Comparison of ENCODE assay signal across 8 cellular contexts in the genomic region with DNA sequence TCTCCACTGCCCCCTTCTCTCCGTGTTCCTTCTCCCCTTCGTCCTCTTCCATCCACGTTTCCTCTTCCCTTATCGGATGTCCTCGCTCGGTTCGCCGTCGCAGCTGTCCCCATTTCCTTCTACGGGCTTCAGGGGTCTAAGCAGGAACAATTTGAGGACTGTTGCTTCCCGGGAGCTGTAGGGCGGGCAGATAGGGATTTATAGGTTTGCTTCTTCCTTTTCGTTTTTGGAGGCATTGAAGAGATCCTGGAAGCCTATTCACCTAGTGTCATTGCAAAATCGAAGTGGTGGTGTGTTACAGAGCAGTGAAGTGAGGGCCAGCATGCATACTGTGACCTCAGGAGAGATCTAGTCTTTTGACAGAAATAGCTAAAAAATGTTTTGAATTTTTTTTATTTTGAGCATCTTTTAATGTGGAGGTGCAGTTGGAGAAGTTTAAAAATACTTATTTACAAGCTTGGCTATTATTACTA. TPM values are rescaled to one million over a fixed set of nuclear protein-coding genes. Genes with fewer than 3 reads are reported as not detected.
DNase-seq lines count a peak whose midpoint lies in the region; ATAC-seq, FAIRE-seq and TF ChIP-seq lines count a peak whose summit lies in the region.

No MANE protein-coding gene starts in this region.

- no peak for TF ChIP-seq EP300 in H1 (IDR thresholded peaks at IDR 0.05; ENCODE audit: borderline replicate concordance in 1 of 2, low read depth in 2 of 2, low read length in 2 of 2)

- H2BK20ac ChIP-seq in H1 (ENCODE audit: low read length), result no peak overlapping the region

- H2AK5ac ChIP-seq in H1 (ENCODE audit: low read depth, low read length), result no peak overlapping the region

- H2BK15ac ChIP-seq in H1 (ENCODE audit: low read length), result no peak overlapping the region

- no peaks in the 10 kb centered on the region for H3K27me3 Mint-ChIP-seq in mesothelial cell of epicardium (ENCODE audit: low read depth)

- no peak for FAIRE-seq in H1 (lab: Jason Lieb, UNC)

- H3K18ac ChIP-seq in H1 (ENCODE audit: extremely low read depth, low read length), result no peak overlapping the region

- ATAC-seq in HG02759 (IDR thresholded peaks at IDR 0.05; ENCODE audit: unreplicated experiment) (no peak), HG03565 (IDR thresholded peaks at IDR 0.05; ENCODE audit: unreplicated experiment) (no peak)

- peak; percentile 58 for DNase-seq in activated CD8-positive, alpha-beta memory T cell treated with anti-CD3 and anti-CD28 coated beads for 24 hours
- DNase-seq in activated CD8-positive, alpha-beta memory T cell treated with anti-CD3 and anti-CD28 coated beads, Interleukin-2, amount 50 U/mL, for 4 hours, result no peak
- peak; percentile 64 to 78 for DNase-seq in SJCRH30
- no peak for DNase-seq in H1 (ENCODE audit: low read depth in 1 of 2, low spot score in 2 of 2)
- DNase-seq in mesothelial cell of epicardium (ENCODE audit: low spot score in 2 of 2, unreplicated experiment in 2 of 2), result no peak
- no peak for DNase-seq in occipital lobe (lab: John Stamatoyannopoulos, UW)

- H2BK12ac ChIP-seq in H1 (ENCODE audit: low read depth, low read length), result no peak overlapping the region

- no peak overlapping the region for H2AFZ ChIP-seq in H1 (ENCODE audit: low read length)

- H3K4me3 ChIP-seq in SJCRH30 (peak overlapping the region; percentile 93), H1 (ENCODE audit: extremely low read depth in 1 of 4, insufficient read depth in 2 of 4, low read depth in 3 of 4, low read length in 4 of 4) (peak overlapping the region; percentile 77 to 95 (median 80))

- no peak overlapping the region for H3K56ac ChIP-seq in H1 (replicated peaks; ENCODE audit: insufficient read length, low read depth, low read length)

- H2BK5ac ChIP-seq in H1 (ENCODE audit: low read depth, low read length), result no peak overlapping the region

- peaks cover 9% of the 10 kb centered on the region for H3K23me2 ChIP-seq in H1 (ENCODE audit: low read depth, low read length)

- peak overlapping the region; percentile 62 to 86 (median 72); a peak in 5 of 7 replicates for H3K9ac ChIP-seq in H1 (replicated peaks in 1 of 4; ENCODE audit: extremely low read depth in 1 of 4, low read depth in 3 of 4, low read length in 3 of 4)

- no peak for TF ChIP-seq POLR2A in H1 (IDR thresholded peaks at IDR 0.05; ENCODE audit: control extremely low read depth in 1 of 2, low read depth in 2 of 2, low read length in 2 of 2)

- no peaks in the 10 kb centered on the region for H3K9me3 ChIP-seq in SJCRH30 (replicated peaks)
- H3K9me3 ChIP-seq in H1 (ENCODE audit: insufficient read depth in 2 of 2, low read depth in 1 of 2, low read length in 1 of 2), result no peaks in the 10 kb centered on the region

- no peaks in the 10 kb centered on the region for H3K36me3 ChIP-seq in SJCRH30
- H3K36me3 ChIP-seq in H1 (ENCODE audit: control insufficient read depth in 2 of 4, insufficient read depth in 4 of 4, low read length in 3 of 4), result no peaks in the 10 kb centered on the region

- peaks cover 2% of the 10 kb centered on the region in 2 experiments for H4K20me1 ChIP-seq in H1 (replicated peaks in 1 of 2; ENCODE audit: control insufficient read depth in 1 of 2, insufficient read depth in 2 of 2, low read length in 2 of 2)

- no peak for TF ChIP-seq RAD21 in H1 (IDR thresholded peaks at IDR 0.05 in 1 of 2, conservative IDR thresholded peaks at IDR 0.05 in 1 of 2; ENCODE audit: low read depth in 2 of 2, low read length in 2 of 2)

- no peak overlapping the region for H3K14ac ChIP-seq in H1 (ENCODE audit: insufficient read length)

- peaks cover 7% of the 10 kb centered on the region for H3K36me3 Mint-ChIP-seq in mesothelial cell of epicardium

- peaks cover 4% of the 10 kb centered on the region; the same call in 1 of the 2 replicates for H3K27me3 ChIP-seq in SJCRH30
- no peaks in the 10 kb centered on the region for H3K27me3 ChIP-seq in H1 (replicated peaks in 1 of 4; ENCODE audit: control insufficient read depth in 3 of 4, extremely low read depth in 1 of 4, insufficient read depth in 3 of 4, low read length in 3 of 4)

- no peak overlapping the region for H4K8ac ChIP-seq in H1 (ENCODE audit: extremely low read depth, insufficient read depth, low read length)

- CTCF ChIA-PET in H1 (lab: Charles Lee; ENCODE audit: partially characterized antibody), result interaction anchor here (0.8 to 1.5 kb wide), 2 partner anchors 16 to 46 kb away, joined by 3 read pairs; no protein-coding TSS in a partner anchor

- H3K9me3 Mint-ChIP-seq in mesothelial cell of epicardium, result no peaks in the 10 kb centered on the region

- H3K4me3 Mint-ChIP-seq in mesothelial cell of epicardium, result peak overlapping the region; percentile 86

- no peak overlapping the region for H3K23ac ChIP-seq in H1 (ENCODE audit: insufficient read length)

- H3K27ac Mint-ChIP-seq in mesothelial cell of epicardium, result peak overlapping the region; percentile 83

- H3K4ac ChIP-seq in H1 (replicated peaks; ENCODE audit: insufficient read length, low read depth, low read length), result no peak overlapping the region

- H3K79me1 ChIP-seq in H1 (ENCODE audit: low read depth, low read length), result peaks cover 7% of the 10 kb centered on the region; the same call in 1 of the 2 replicates

- H3K4me1 ChIP-seq in SJCRH30 (no peaks in the 10 kb centered on the region), H1 (replicated peaks in 1 of 4; ENCODE audit: control insufficient read depth in 3 of 4, insufficient read depth in 4 of 4, low read length in 3 of 4) (no peaks in the 10 kb centered on the region; a peak in 1 of 7 replicates)

- H3K4me1 Mint-ChIP-seq in mesothelial cell of epicardium, result peaks cover 22% of the 10 kb centered on the region

- H4K5ac ChIP-seq in H1 (ENCODE audit: insufficient read length, low read depth, low read length), result no peak overlapping the region

- 9% methylated on average over 14 of the region's 14 CpGs; no CpG with 5 or more reads in 1 of the 2 experiments for WGBS in H1 (ENCODE audit: extremely low coverage in 1 of 2, insufficient coverage in 1 of 2, insufficient read length in 1 of 2, insufficient replicate concordance in 2 of 2, low coverage in 1 of 2, low lambda C conversion rate in 2 of 2, missing lambda C conversion rate in 1 of 2), 2 experiments

- no peak overlapping the region for H2BK120ac ChIP-seq in H1 (replicated peaks; ENCODE audit: low read depth, low read length)

- TF ChIP-seq CTCF in H1 (IDR thresholded peaks at IDR 0.05; ENCODE audit: control extremely low read depth in 1 of 3, insufficient read depth in 1 of 3, low read depth in 1 of 3, low read length in 3 of 3) (no peak), mesothelial cell of epicardium (IDR thresholded peaks at IDR 0.05; ENCODE audit: unreplicated experiment) (no peak)

- H4K91ac ChIP-seq in H1 (replicated peaks; ENCODE audit: insufficient read length, low read length), result no peak overlapping the region

- POLR2A ChIA-PET in H1 (lab: Charles Lee; ENCODE audit: partially characterized antibody), result interaction anchor here (0.5 to 1.9 kb wide), 5 partner anchors 11 to 129 kb away, joined by 3 to 7 read pairs (median 3); a partner anchor contains a TSS

- peaks cover 3 to 24% of the 10 kb centered on the region in 2 experiments; a peak in 3 of 4 replicates for H3K79me2 ChIP-seq in H1 (ENCODE audit: control insufficient read depth in 1 of 2, insufficient read depth in 2 of 2, low read length in 2 of 2)

- H3K4me2 ChIP-seq in H1 (ENCODE audit: insufficient read depth in 1 of 2, low read depth in 2 of 2, low read length in 2 of 2), result peak overlapping the region; percentile 85 to 100

- peak overlapping the region; percentile 48 for H3K27ac ChIP-seq in SJCRH30
- no peak overlapping the region for H3K27ac ChIP-seq in H1 (ENCODE audit: low read depth, low read length)

TF ChIP-seq in H1, 55 proteins besides CTCF, POLR2A, EP300 and RAD21 (continues in another document):
- no peak for TF ChIP-seq SIN3A (conservative IDR thresholded peaks at IDR 0.05 in 1 of 2, IDR thresholded peaks at IDR 0.05 in 1 of 2; ENCODE audit: low read depth in 1 of 2, low read length in 2 of 2)
- TF ChIP-seq, protein P1, sequence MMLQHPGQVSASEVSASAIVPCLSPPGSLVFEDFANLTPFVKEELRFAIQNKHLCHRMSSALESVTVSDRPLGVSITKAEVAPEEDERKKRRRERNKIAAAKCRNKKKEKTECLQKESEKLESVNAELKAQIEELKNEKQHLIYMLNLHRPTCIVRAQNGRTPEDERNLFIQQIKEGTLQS (IDR thresholded peaks at IDR 0.05; ENCODE audit: insufficient read depth, low read depth, low read length), result no peak
- no peak for TF ChIP-seq HDAC6 (IDR thresholded peaks at IDR 0.05; ENCODE audit: low read depth, low read length)
- no peak for TF ChIP-seq TCF12 (IDR thresholded peaks at IDR 0.05; ENCODE audit: low read depth, low read length)
- TF ChIP-seq EZH2 (IDR thresholded peaks at IDR 0.05; ENCODE audit: low read depth, low read length, severe bottlenecking), result no peak

RNA-seq across cellular contexts. Expression of a gene that starts 0.9 kb away (rescaled TPM):
- 36.6 and 39.5 TPM in 2 replicates for total RNA-seq in SJCRH30 (2014; rRNA removed; shearing (Covaris generic))
- 20.9 and 21.4 TPM in 2 replicates for total RNA-seq in H1 (2021; fragmentation: NEBNext Ultra II Directional; extraction: Animal tissue kit (Norgen Biotek cat#: 25700))
- polyA plus RNA-seq in H1 (2011; rRNA removed), result 4.4 TPM in 2 replicates
- 5.9 TPM for polyA plus RNA-seq in H1 (2011; cell fraction: cytosol; rRNA removed)
- 4.3 TPM for polyA plus RNA-seq in H1 (2011; cell fraction: nucleus; rRNA removed)
- polyA plus RNA-seq in H1 (2012, experiment 1 of 2), result 3.5 to 5.6 TPM (median 4.8 TPM) in 4 replicates
- polyA plus RNA-seq in H1 (2012, experiment 2 of 2), result 0.51 TPM
- 7.0 TPM for polyA plus RNA-seq in H1 (2013, experiment 1 of 2)
- 7.6 TPM for polyA plus RNA-seq in H1 (2013, experiment 2 of 2)
- polyA minus RNA-seq in H1 (2011; rRNA and poly(A)+ RNA removed), result 36.7 and 49.8 TPM in 2 replicates
- 8.7 TPM for polyA minus RNA-seq in H1 (2011; cell fraction: cytosol; rRNA and poly(A)+ RNA removed)
- polyA minus RNA-seq in H1 (2011; cell fraction: nucleus; rRNA and poly(A)+ RNA removed), result 23.1 TPM
- total RNA-seq in mesothelial cell of epicardium (31.9 to 32.5 TPM (median 32.5 TPM) in 3 replicates), occipital lobe (162 TPM)

RNA-seq across cellular contexts. Expression of a gene that starts 29.0 kb away (rescaled TPM):
- 22.7 and 23.1 TPM in 2 replicates for total RNA-seq in SJCRH30 (2014; rRNA removed; shearing (Covaris generic))
- total RNA-seq in H1 (2021; fragmentation: NEBNext Ultra II Directional; extraction: Animal tissue kit (Norgen Biotek cat#: 25700)), result 61.8 and 62.6 TPM in 2 replicates
- polyA plus RNA-seq in H1 (2011; rRNA removed), result 17.0 and 23.2 TPM in 2 replicates
- 29.6 TPM for polyA plus RNA-seq in H1 (2011; cell fraction: cytosol; rRNA removed)
- 18.2 TPM for polyA plus RNA-seq in H1 (2011; cell fraction: nucleus; rRNA removed)
- polyA plus RNA-seq in H1 (2012, experiment 1 of 2), result 41.9 to 58.1 TPM (median 47.4 TPM) in 4 replicates
- 8.0 TPM for polyA plus RNA-seq in H1 (2012, experiment 2 of 2)
- 18.0 TPM for polyA plus RNA-seq in H1 (2013, experiment 1 of 2)
- 17.4 TPM for polyA plus RNA-seq in H1 (2013, experiment 2 of 2)
- 76.6 and 78.7 TPM in 2 replicates for polyA minus RNA-seq in H1 (2011; rRNA and poly(A)+ RNA removed)
- polyA minus RNA-seq in H1 (2011; cell fraction: cytosol; rRNA and poly(A)+ RNA removed), result 14.5 TPM
- polyA minus RNA-seq in H1 (2011; cell fraction: nucleus; rRNA and poly(A)+ RNA removed), result 18.3 TPM
- total RNA-seq in mesothelial cell of epicardium, result 21.5 to 23.5 TPM (median 21.7 TPM) in 3 replicates
- 25.6 TPM for total RNA-seq in occipital lobe

Comparison
In these comparisons a context has a peak if more than half of its experiments do, and no peak if none do; other contexts are left out.
1. DNase-seq: peak in activated CD8-positive, alpha-beta memory T cell treated with anti-CD3 and anti-CD28 coated beads for 24 hours (single experiment) and SJCRH30 (2 of 2); none in activated CD8-positive, alpha-beta memory T cell treated with anti-CD3 and anti-CD28 coated beads, Interleukin-2, amount 50 U/mL, for 4 hours (single experiment), H1 (0 of 2), mesothelial cell of epicardium (0 of 2) and occipital lobe (single experiment).